1 cellular context compared by ENCODE assay signal in genomic region chr1:230877924-230878583, GRCh38.
TF ChIP-seq lines count a peak whose summit lies in the region.

No MANE protein-coding gene starts in this region.

TF ChIP-seq in HepG2, 621 proteins besides CTCF, POLR2A, EP300 and RAD21 (continued from another document):
- TF ChIP-seq ZNF891 (CRISPR knock-in tag; IDR thresholded peaks at IDR 0.05) (no peak), MAFK (conservative IDR thresholded peaks at IDR 0.05 in 1 of 2, IDR thresholded peaks at IDR 0.05 in 1 of 2; ENCODE audit: low read length in 2 of 2) (peak; percentile 46 to 70; a peak in 3 of 4 replicates)
